Comparison of ENCODE assay signal across 8 cellular contexts in genomic region chr3:133661454-133662255, GRCh38.
DNase-seq lines count a peak whose midpoint lies in the region; ATAC-seq and TF ChIP-seq lines count a peak whose summit lies in the region.

Gene TOPBP1 (minus strand): TSS chr3:133661941. CDS start chr3:133661127, 814 bp downstream.

- H3K9me3 ChIP-seq in OCI-LY1 (ENCODE audit: low read length) = no peaks in the 10 kb centered on the region

- H3K79me2 ChIP-seq in OCI-LY1 (ENCODE audit: insufficient read depth, low read length) = peaks cover 43% of the 10 kb centered on the region

- H2AFZ ChIP-seq in OCI-LY1 (ENCODE audit: low read length) = peak within 1 kb of the TSS; percentile 24; the same call in 1 of the 2 replicates

- DNase-seq in DMS 273 treated with DMSO at 0.1 percent for 48 hours (lab: John Stamatoyannopoulos, UW) (peak; percentile 69), HuH-7.5 (ENCODE audit: low spot score) (peak; percentile 71), activated T-cell treated with anti-CD3 and anti-CD28 coated beads for 1 hour (ENCODE audit: low read depth) (peak; percentile 70), epidermal melanocyte (ENCODE audit: insufficient read length, low spot score) (peak; percentile 66), midbrain (lab: John Stamatoyannopoulos, UW) (peak; percentile 80)
- DNase-seq in stimulated activated CD8-positive, alpha-beta memory T cell treated with anti-CD3 and anti-CD28 coated beads, Interleukin-2, amount 100 ng/mL, for 1 hour (ENCODE audit: low read depth in 2 of 2) = peak; percentile 72 to 73

- peaks cover 45% of the 10 kb centered on the region for H3K4me1 ChIP-seq in OCI-LY1 (ENCODE audit: insufficient read depth, low read length, severe bottlenecking)

- H4K20me1 ChIP-seq in OCI-LY1 (ENCODE audit: insufficient read depth, low read length) = no peaks in the 10 kb centered on the region

- peak within 1 kb of the TSS; percentile 98 for H3K4me2 ChIP-seq in OCI-LY1 (ENCODE audit: low read length)

- no peak for TF ChIP-seq CTCF in OCI-LY1 (IDR thresholded peaks at IDR 0.05; ENCODE audit: low read length)

- peak within 1 kb of the TSS; percentile 63 for H3K27ac ChIP-seq in OCI-LY1 (ENCODE audit: low read depth, low read length, poor library complexity, severe bottlenecking)

- peak within 1 kb of the TSS; percentile 89 for H3K4me3 ChIP-seq in OCI-LY1 (ENCODE audit: low read depth, low read length, poor library complexity, severe bottlenecking)

- peak; percentile 89 for ATAC-seq in GM21528 (IDR thresholded peaks at IDR 0.05; ENCODE audit: low FRiP score, unreplicated experiment)

- H3F3A ChIP-seq in OCI-LY1 (ENCODE audit: insufficient read depth, low read length) = no peaks in the 10 kb centered on the region

- H3K36me3 ChIP-seq in OCI-LY1 (ENCODE audit: insufficient read depth, low read length) = peaks cover 38% of the 10 kb centered on the region

- H3K27me3 ChIP-seq in OCI-LY1 (ENCODE audit: insufficient read depth, low read length) = no peaks in the 10 kb centered on the region

- H3K9ac ChIP-seq in OCI-LY1 (ENCODE audit: low read length) = peak within 1 kb of the TSS; percentile 97

- H3K9me2 ChIP-seq in OCI-LY1 (ENCODE audit: low read depth, low read length) = no peaks in the 10 kb centered on the region

Comparison
In these comparisons a context has a peak if more than half of its experiments do, and no peak if none do; other contexts are left out.
1. Peak in every context shown above with its lines: DNase-seq, ATAC-seq, H3K4me3 ChIP-seq and H3K27ac ChIP-seq.